ENCODE assay signal across 27 cellular contexts in genomic region chrX:3232262-3232950, GRCh38.
"Had no signal": no experiment of that assay in that cellular context is flagged by ENCODE, and none has a peak within 500 bp of the region (broad histone marks: within the 10 kb centered on the region; RNA-seq: fewer than 3 reads in every experiment).

No MANE protein-coding gene starts in this region.

- H3K27ac Mint-ChIP-seq: activated CD4-positive, alpha-beta T cell treated with anti-CD3 and anti-CD28 coated beads, Interleukin-2, amount 10 ng/mL, durations not matched to agents 7 days and 5 days; activated CD8-positive, alpha-beta memory T cell treated with anti-CD3 and anti-CD28 coated beads, Interleukin-2, amount 10 ng/mL, durations not matched to agents 7 days and 5 days; activated CD8-positive, alpha-beta T cell treated with anti-CD3 and anti-CD28 coated beads for 36 hours; activated naive CD4-positive, alpha-beta T cell treated with anti-CD3 and anti-CD28 coated beads, Interleukin-2, amount 50 U/mL, for 24 hours; endodermal cell; naive thymus-derived CD4-positive, alpha-beta T cell; neural progenitor cell; stimulated activated memory B cell treated with anti-CD40 and anti-IgM and Interleukin-4, amounts not matched to agents 10 μg/mL and 1 μg/mL and 100 μg/mL, for 72 hours had no signal

- H3K27me3 ChIP-seq: ascending aorta, breast epithelium, esophagus squamous epithelium, foreskin keratinocyte, neural progenitor cell, stomach, suprapubic skin, tibial nerve had no signal

- H3K9me3 Mint-ChIP-seq: activated CD8-positive, alpha-beta T cell treated with anti-CD3 and anti-CD28 coated beads for 36 hours; activated naive CD4-positive, alpha-beta T cell treated with anti-CD3 and anti-CD28 coated beads, Interleukin-2, amount 50 U/mL, for 24 hours; central memory CD8-positive, alpha-beta T cell had no signal

- ATAC-seq: activated CD4-positive, CD25-positive, alpha-beta regulatory T cell treated with anti-CD3 and anti-CD28 coated beads, Interleukin-2, amount 50 U/mL, for 24 hours; activated CD8-positive, alpha-beta memory T cell treated with anti-CD3 and anti-CD28 coated beads, Interleukin-2, amount 10 ng/mL, durations not matched to agents 7 days and 5 days; activated CD8-positive, alpha-beta T cell treated with anti-CD3 and anti-CD28 coated beads for 36 hours; foreskin keratinocyte; left lobe of liver; lower lobe of right lung; naive thymus-derived CD4-positive, alpha-beta T cell; right cardiac atrium; stimulated activated memory B cell treated with anti-CD40 and anti-IgM and Interleukin-4, amounts not matched to agents 10 μg/mL and 1 μg/mL and 100 μg/mL, for 72 hours had no signal

- H3K36me3 ChIP-seq: ascending aorta, breast epithelium, esophagus squamous epithelium, lower lobe of right lung, neural progenitor cell, stomach, suprapubic skin, tibial nerve had no signal

- H3K4me1 ChIP-seq: ascending aorta, breast epithelium, foreskin keratinocyte, lower lobe of right lung, neural progenitor cell, parathyroid adenoma, stomach, suprapubic skin, tibial nerve had no signal

- H3K27ac ChIP-seq: ascending aorta, breast epithelium, esophagus squamous epithelium, foreskin keratinocyte, lower lobe of right lung, neural progenitor cell, parathyroid adenoma, skin epidermis, stomach, suprapubic skin, VCaP had no signal

- H2AFZ ChIP-seq: neural progenitor cell, parathyroid adenoma had no signal

- H3K36me3 Mint-ChIP-seq: activated CD8-positive, alpha-beta memory T cell treated with anti-CD3 and anti-CD28 coated beads, Interleukin-2, amount 10 ng/mL, durations not matched to agents 7 days and 5 days; activated naive CD4-positive, alpha-beta T cell treated with anti-CD3 and anti-CD28 coated beads, Interleukin-2, amount 50 U/mL, for 24 hours; naive thymus-derived CD4-positive, alpha-beta T cell; neural progenitor cell; stimulated activated memory B cell treated with anti-CD40 and anti-IgM and Interleukin-4, amounts not matched to agents 10 μg/mL and 1 μg/mL and 100 μg/mL, for 72 hours had no signal

- H3K9me3 ChIP-seq: ascending aorta, breast epithelium, esophagus squamous epithelium, lower lobe of right lung, stomach, suprapubic skin, tibial nerve had no signal

- H3K79me2 ChIP-seq: parathyroid adenoma had no signal

- H3K9ac ChIP-seq: neural progenitor cell, parathyroid adenoma had no signal

- H3K4me2 ChIP-seq: neural progenitor cell had no signal

- DNase-seq: activated CD4-positive, alpha-beta T cell treated with anti-CD3 and anti-CD28 coated beads, Interleukin-2, amount 10 ng/mL, durations not matched to agents 7 days and 5 days; activated CD8-positive, alpha-beta memory T cell treated with anti-CD3 and anti-CD28 coated beads, Interleukin-2, amount 10 ng/mL, durations not matched to agents 7 days and 5 days; activated CD8-positive, alpha-beta T cell treated with anti-CD3 and anti-CD28 coated beads for 36 hours; activated effector memory CD4-positive, alpha-beta T cell treated with anti-CD3 and anti-CD28 coated beads, Interleukin-2, amount 50 U/mL, for 16 hours; activated T-cell treated with anti-CD3 and anti-CD28 coated beads for 4 hours; cortex of kidney; endodermal cell; esophagus squamous epithelium; foreskin keratinocyte; lower lobe of right lung; naive thymus-derived CD4-positive, alpha-beta T cell; right cardiac atrium; stimulated activated CD4-positive, alpha-beta T cell treated with anti-CD3 and anti-CD28 coated beads, Interleukin-15, amount 100 ng/mL, for 24 hours; stomach had no signal

- H3K4me3 ChIP-seq: ascending aorta, breast epithelium, esophagus squamous epithelium, lower lobe of right lung, neural progenitor cell, skin epidermis, stomach, suprapubic skin, tibial nerve had no signal
